Comparison of ENCODE assay signal across 8 cellular contexts in the genomic region with DNA sequence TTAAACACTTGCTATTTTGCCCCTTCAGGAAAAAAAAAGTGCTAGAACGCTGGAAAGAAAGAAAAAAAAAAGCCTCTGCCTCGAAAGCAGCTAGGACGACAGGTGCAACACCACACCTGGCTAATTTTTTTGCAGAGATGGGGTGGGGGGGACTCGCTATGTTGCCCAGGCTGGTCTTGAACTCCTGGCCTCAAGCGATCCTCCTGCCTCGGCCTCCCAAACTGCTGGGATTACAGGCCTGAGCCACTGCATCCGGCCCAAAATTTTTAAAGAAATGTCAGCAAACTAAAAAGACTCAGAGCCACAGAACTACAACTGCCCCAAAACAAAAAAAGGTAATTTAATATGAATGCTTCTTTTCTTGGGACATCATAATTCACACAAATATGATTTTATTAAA. TPM values are rescaled to one million over a fixed set of nuclear protein-coding genes. Genes with fewer than 3 reads are reported as not detected.
A peak's percentile ranks its signal among the peaks of the same experiment; 100 is the strongest.
DNase-seq lines count a peak whose midpoint lies in the region; ATAC-seq and TF ChIP-seq lines count a peak whose summit lies in the region.

No MANE protein-coding gene starts in this region.

- peak; percentile 43 for DNase-seq in activated CD4-positive, alpha-beta T cell treated with anti-CD3 and anti-CD28 coated beads, Interleukin-2, amount 10 ng/mL, durations not matched to agents 24 days and 14 days
- DNase-seq in activated CD4-positive, alpha-beta T cell treated with anti-CD3 and anti-CD28 coated beads, Interleukin-2, amount 50 U/mL, for 1 hour, result no peak
- DNase-seq in fibroblast of pulmonary artery (ENCODE audit: low read depth), result no peak
- no peak for DNase-seq in G401 (ENCODE audit: low spot score)

- ATAC-seq in GM18870 (IDR thresholded peaks at IDR 0.05; ENCODE audit: unreplicated experiment) (no peak), HG03159 (IDR thresholded peaks at IDR 0.05; ENCODE audit: unreplicated experiment) (no peak)

- H3K9me3 Mint-ChIP-seq in activated CD4-positive, alpha-beta T cell treated with anti-CD3 and anti-CD28 coated beads, Interleukin-2, amount 10 ng/mL, durations not matched to agents 24 days and 14 days, result no peaks in the 10 kb centered on the region

- peak overlapping the region; percentile 91 for H3K27ac ChIP-seq in VCaP
- peak overlapping the region in 3 of 21 experiments; percentile 93 to 96 (median 96) for H3K27ac ChIP-seq in skin epidermis

- TF ChIP-seq CTCF in VCaP (conservative IDR thresholded peaks at IDR 0.05) (no peak), fibroblast of pulmonary artery (IDR thresholded peaks at IDR 0.05; ENCODE audit: low read length, missing control alignments) (no peak)

- H3K27ac Mint-ChIP-seq in activated CD4-positive, alpha-beta T cell treated with anti-CD3 and anti-CD28 coated beads, Interleukin-2, amount 10 ng/mL, durations not matched to agents 24 days and 14 days, result no peak overlapping the region

- in situ Hi-C loops in G401 (cut with HindIII; ENCODE audit: low sequenced_read_pairs), result no loop called here

- peaks cover 21% of the 10 kb centered on the region for H3K4me1 Mint-ChIP-seq in activated CD4-positive, alpha-beta T cell treated with anti-CD3 and anti-CD28 coated beads, Interleukin-2, amount 10 ng/mL, durations not matched to agents 24 days and 14 days

- peak overlapping the region; percentile 91 for H3K4me3 Mint-ChIP-seq in activated CD4-positive, alpha-beta T cell treated with anti-CD3 and anti-CD28 coated beads, Interleukin-2, amount 10 ng/mL, durations not matched to agents 24 days and 14 days

- H3K36me3 Mint-ChIP-seq in activated CD4-positive, alpha-beta T cell treated with anti-CD3 and anti-CD28 coated beads, Interleukin-2, amount 10 ng/mL, durations not matched to agents 24 days and 14 days (ENCODE audit: low read depth), result peaks cover 1% of the 10 kb centered on the region

- intact Hi-C loops in activated CD4-positive, alpha-beta T cell treated with anti-CD3 and anti-CD28 coated beads, Interleukin-2, amount 10 ng/mL, durations not matched to agents 24 days and 14 days (cut with micrococcal nuclease), result loop anchor here (5.0 to 10.0 kb wide), 2 partner anchors 62 to 95 kb away; partner anchors contain the start of gene ATG4C

- H3K27me3 Mint-ChIP-seq in activated CD4-positive, alpha-beta T cell treated with anti-CD3 and anti-CD28 coated beads, Interleukin-2, amount 10 ng/mL, durations not matched to agents 24 days and 14 days, result peaks cover 3% of the 10 kb centered on the region

- peak overlapping the region; percentile 79 for H3K4me3 ChIP-seq in fibroblast of pulmonary artery (replicated peaks; ENCODE audit: low read depth, low read length)
- peak overlapping the region in 5 of 7 experiments; percentile 48 to 91 (median 71) for H3K4me3 ChIP-seq in skin epidermis

RNA-seq across cellular contexts. Expression of gene DOCK7, which starts 1.4 kb away (rescaled TPM):
- total RNA-seq in activated CD4-positive, alpha-beta T cell treated with anti-CD3 and anti-CD28 coated beads, Interleukin-2, amount 10 ng/mL, durations not matched to agents 24 days and 14 days, result 17.8 and 18.0 TPM in 2 replicates
- total RNA-seq in G401 (2014; rRNA removed; shearing (Covaris generic)), result 24.7 and 105 TPM in 2 replicates
